ENCODE assay signal across 24 cellular contexts in the genomic region with DNA sequence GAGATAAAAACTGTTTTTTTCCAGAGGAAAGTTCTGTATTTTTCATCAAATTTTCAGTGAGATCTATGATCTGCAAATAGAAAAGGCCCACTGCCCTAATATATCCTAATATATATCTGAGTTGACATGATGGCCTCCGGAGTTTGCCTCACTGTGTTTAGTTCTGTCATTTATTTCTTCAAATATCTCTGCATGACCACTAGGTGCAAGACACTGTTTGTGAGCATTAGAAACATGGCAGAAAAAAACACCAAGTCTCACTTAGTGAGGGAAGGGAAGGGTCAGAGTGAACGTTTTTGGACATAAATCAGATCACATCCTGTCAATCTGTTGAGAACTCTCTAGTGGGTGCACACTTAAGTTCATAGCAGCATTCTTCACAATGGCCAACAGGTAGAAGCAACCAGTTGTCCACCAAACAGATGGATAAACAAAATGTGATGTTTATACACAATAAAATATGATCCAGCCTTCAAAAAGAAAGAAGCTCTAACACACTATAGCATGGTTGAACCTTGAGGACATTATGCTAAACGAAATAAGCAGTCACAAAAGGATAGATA. TPM values are rescaled to one million over a fixed set of nuclear protein-coding genes. Genes with fewer than 3 reads are reported as not detected.
DNase-seq lines count a peak whose midpoint lies in the region; ATAC-seq, FAIRE-seq and TF ChIP-seq lines count a peak whose summit lies in the region.
"Had no signal": no experiment of that assay in that cellular context is flagged by ENCODE, and none has a peak within 500 bp of the region (broad histone marks: within the 10 kb centered on the region; RNA-seq: fewer than 3 reads in every experiment).

No MANE protein-coding gene starts in this region.

- no peak for FAIRE-seq in A549 (lab: Jason Lieb, UNC)
- FAIRE-seq: urothelium cell line had no signal

- no peak overlapping the region for H3K4me3 ChIP-seq in A549
- H3K4me3 ChIP-seq in RWPE2 (ENCODE audit: severe bottlenecking): no peak overlapping the region
- H3K4me3 ChIP-seq in fibroblast of lung (replicated peaks in 1 of 4; ENCODE audit: control extremely low read depth in 1 of 4, insufficient read depth in 1 of 4, low read depth in 3 of 4, low read length in 4 of 4): no peak overlapping the region
- H3K4me3 ChIP-seq in effector memory CD4-positive, alpha-beta T cell (ENCODE audit: insufficient read depth, low read depth, low read length, poor library complexity, severe bottlenecking): no peak overlapping the region
- H3K4me3 ChIP-seq: left lung, neural progenitor cell, PC-9, spleen had no signal

- WGBS in A549 (ENCODE audit: missing lambda C conversion rate): 49% methylated on average over 3 of the region's 3 CpGs

- DNase-seq in A549 (ENCODE audit: low read depth in 1 of 2, low spot score in 1 of 2) (peak in 1 of 2 experiments; percentile 9), RWPE2 (ENCODE audit: low spot score) (no peak), fibroblast of lung (ENCODE audit: low read depth in 2 of 2) (no peak), natural killer cell (no peak), foreskin melanocyte (no peak)
- DNase-seq in effector memory CD4-positive, alpha-beta T cell: no peak
- DNase-seq in T-helper 2 cell treated with Interferon-gamma antibody and Interleukin-4, amounts not matched to agents 5 μg/mL and 100 μg/mL, for 36 hours (ENCODE audit: low spot score): no peak
- DNase-seq: ACHN; activated CD4-positive, alpha-beta T cell treated with anti-CD3 and anti-CD28 coated beads for 1 hour; activated CD8-positive, alpha-beta memory T cell treated with anti-CD3 and anti-CD28 coated beads for 24 hours; C1 segment of cervical spinal cord; DMS153; erythroblast; left lung; midbrain; NCI-H1436; NCI-H774; PC-9; spleen had no signal

- H3K27me3 Mint-ChIP-seq in natural killer cell (ENCODE audit: low read depth in 2 of 2): no peaks in the 10 kb centered on the region
- no peaks in the 10 kb centered on the region for H3K27me3 Mint-ChIP-seq in T-helper 2 cell treated with Interferon-gamma antibody and Interleukin-4, amounts not matched to agents 5 μg/mL and 100 μg/mL, for 36 hours (ENCODE audit: low read depth)
- H3K27me3 Mint-ChIP-seq: activated naive CD8-positive, alpha-beta T cell had no signal

- H4K20me1 ChIP-seq in fibroblast of lung (ENCODE audit: control insufficient read depth, extremely low read depth, insufficient read depth, low read length): no peaks in the 10 kb centered on the region

- H3K4me1 ChIP-seq in A549 (peaks cover 45% of the 10 kb centered on the region), RWPE2 (ENCODE audit: insufficient read depth, poor library complexity, severe bottlenecking) (peaks cover 43% of the 10 kb centered on the region), fibroblast of lung (ENCODE audit: control insufficient read depth, extremely low read depth, insufficient read depth, low read length) (peaks cover 12% of the 10 kb centered on the region)
- no peaks in the 10 kb centered on the region for H3K4me1 ChIP-seq in effector memory CD4-positive, alpha-beta T cell (ENCODE audit: control insufficient read depth, insufficient read depth, low read length, poor library complexity, severe bottlenecking)
- H3K4me1 ChIP-seq: neural progenitor cell had no signal

- H3K9ac ChIP-seq in fibroblast of lung (ENCODE audit: insufficient read depth, low read length): no peak overlapping the region
- H3K9ac ChIP-seq: neural progenitor cell had no signal

- no peak overlapping the region for H2AFZ ChIP-seq in fibroblast of lung (ENCODE audit: low read length)
- H2AFZ ChIP-seq: neural progenitor cell, PC-9 had no signal

- no peak overlapping the region for H3K4me3 Mint-ChIP-seq in natural killer cell
- H3K4me3 Mint-ChIP-seq in T-helper 2 cell treated with Interferon-gamma antibody and Interleukin-4, amounts not matched to agents 5 μg/mL and 100 μg/mL, for 36 hours: no peak overlapping the region
- H3K4me3 Mint-ChIP-seq: activated naive CD8-positive, alpha-beta T cell; activated T-helper 1 cell treated with anti-CD3 and anti-CD28 coated beads, Interleukin-12 subunit alpha, Interleukin-12 subunit beta, Interleukin-2, Interleukin-4 antibody, amounts not matched to agents 30 ng/mL and 10 ng/mL and 1 ng/mL, durations not matched to agents 14 hours and 24 hours and 36 hours; neural progenitor cell had no signal

- intact Hi-C loops in natural killer cell (cut with micrococcal nuclease): no loop called here

- TF ChIP-seq POLR2A in A549 (IDR thresholded peaks at IDR 0.05; ENCODE audit: low read length): no peak

- no peaks in the 10 kb centered on the region for H3K79me2 ChIP-seq in fibroblast of lung (ENCODE audit: control insufficient read depth, insufficient read depth, low read length)

- no peaks in the 10 kb centered on the region for H3K9me3 Mint-ChIP-seq in natural killer cell
- H3K9me3 Mint-ChIP-seq in T-helper 2 cell treated with Interferon-gamma antibody and Interleukin-4, amounts not matched to agents 5 μg/mL and 100 μg/mL, for 36 hours: no peaks in the 10 kb centered on the region
- H3K9me3 Mint-ChIP-seq: activated T-helper 1 cell treated with anti-CD3 and anti-CD28 coated beads, Interleukin-12 subunit alpha, Interleukin-12 subunit beta, Interleukin-2, Interleukin-4 antibody, amounts not matched to agents 30 ng/mL and 10 ng/mL and 1 ng/mL, durations not matched to agents 14 hours and 24 hours and 36 hours; neural progenitor cell had no signal

- TF ChIP-seq CTCF in A549 (IDR thresholded peaks at IDR 0.05): no peak
- TF ChIP-seq CTCF in GM12874 (IDR thresholded peaks at IDR 0.05; ENCODE audit: insufficient read depth, low read depth, low read length): 0 out of 2 replicates have a peak, but pooled peaks have one; percentile 14
- peak; percentile 6 for TF ChIP-seq CTCF in RWPE2 (IDR thresholded peaks at IDR 0.05; ENCODE audit: poor library complexity, severe bottlenecking)
- TF ChIP-seq CTCF in fibroblast of lung (conservative IDR thresholded peaks at IDR 0.05 in 1 of 2, IDR thresholded peaks at IDR 0.05 in 1 of 2; ENCODE audit: low read depth in 1 of 2, low read length in 2 of 2): peak; percentile 2 to 14
- TF ChIP-seq CTCF in natural killer cell (IDR thresholded peaks at IDR 0.05): no peak

- no peaks in the 10 kb centered on the region for H3K36me3 Mint-ChIP-seq in natural killer cell
- no peaks in the 10 kb centered on the region for H3K36me3 Mint-ChIP-seq in T-helper 2 cell treated with Interferon-gamma antibody and Interleukin-4, amounts not matched to agents 5 μg/mL and 100 μg/mL, for 36 hours (ENCODE audit: low read depth)
- H3K36me3 Mint-ChIP-seq: activated naive CD8-positive, alpha-beta T cell had no signal

- H3K27me3 ChIP-seq in RWPE2 (ENCODE audit: insufficient read depth, poor library complexity, severe bottlenecking): no peaks in the 10 kb centered on the region
- no peaks in the 10 kb centered on the region for H3K27me3 ChIP-seq in fibroblast of lung (ENCODE audit: control insufficient read depth, insufficient read depth, low read length)
- H3K27me3 ChIP-seq in effector memory CD4-positive, alpha-beta T cell (replicated peaks; ENCODE audit: control insufficient read depth, insufficient read depth, low read length, poor library complexity, severe bottlenecking): no peaks in the 10 kb centered on the region
- H3K27me3 ChIP-seq: left lung, neural progenitor cell, spleen had no signal

- CTCF ChIA-PET in A549 (lab: Yijun Ruan, JAX): no interaction called here

- H3K4me1 Mint-ChIP-seq in natural killer cell: no peaks in the 10 kb centered on the region
- peaks cover 42% of the 10 kb centered on the region for H3K4me1 Mint-ChIP-seq in T-helper 2 cell treated with Interferon-gamma antibody and Interleukin-4, amounts not matched to agents 5 μg/mL and 100 μg/mL, for 36 hours (ENCODE audit: low read depth)

- ATAC-seq in A549 (peak in 1 of 2 experiments; percentile 44; a peak in 1 of 6 replicates), RWPE2 (ENCODE audit: low read depth) (no peak), natural killer cell (no peak)
- ATAC-seq: left lung had no signal

- no peak for TF ChIP-seq EP300 in A549 (IDR thresholded peaks at IDR 0.05)

- peak overlapping the region; percentile 66 to 91; a peak in 4 of 6 replicates for H3K27ac ChIP-seq in A549
- H3K27ac ChIP-seq in RWPE2 (ENCODE audit: poor library complexity, severe bottlenecking): no peak overlapping the region
- H3K27ac ChIP-seq in fibroblast of lung (ENCODE audit: insufficient read depth, low read length): no peak overlapping the region
- H3K27ac ChIP-seq in effector memory CD4-positive, alpha-beta T cell (ENCODE audit: insufficient read depth, low read length, poor library complexity, severe bottlenecking): no peak overlapping the region
- H3K27ac ChIP-seq: left lung, neural progenitor cell, PC-9, spleen had no signal

- no peaks in the 10 kb centered on the region for H3K9me3 ChIP-seq in A549
- H3K9me3 ChIP-seq in RWPE2 (ENCODE audit: severe bottlenecking): no peaks in the 10 kb centered on the region
- H3K9me3 ChIP-seq in fibroblast of lung (ENCODE audit: control insufficient read depth, insufficient read depth, low read depth, low read length): no peaks in the 10 kb centered on the region
- H3K9me3 ChIP-seq in effector memory CD4-positive, alpha-beta T cell (ENCODE audit: control insufficient read depth, low read length): no peaks in the 10 kb centered on the region
- H3K9me3 ChIP-seq: left lung, spleen had no signal

- TF ChIP-seq RAD21 in A549 (conservative IDR thresholded peaks at IDR 0.05 in 1 of 2, IDR thresholded peaks at IDR 0.05 in 1 of 2): no peak

- POLR2A ChIA-PET in A549 (lab: Yijun Ruan, JAX): no interaction called here

- H3K27ac Mint-ChIP-seq in natural killer cell: no peak overlapping the region
- H3K27ac Mint-ChIP-seq in T-helper 2 cell treated with Interferon-gamma antibody and Interleukin-4, amounts not matched to agents 5 μg/mL and 100 μg/mL, for 36 hours: no peak overlapping the region
- H3K27ac Mint-ChIP-seq: activated naive CD8-positive, alpha-beta T cell; activated T-helper 1 cell treated with anti-CD3 and anti-CD28 coated beads, Interleukin-12 subunit alpha, Interleukin-12 subunit beta, Interleukin-2, Interleukin-4 antibody, amounts not matched to agents 30 ng/mL and 10 ng/mL and 1 ng/mL, durations not matched to agents 14 hours and 24 hours and 36 hours; neural progenitor cell had no signal

- H3K4me2 ChIP-seq in A549: no peak overlapping the region
- H3K4me2 ChIP-seq in fibroblast of lung (ENCODE audit: extremely low read depth, insufficient read depth, low read length): no peak overlapping the region
- H3K4me2 ChIP-seq: neural progenitor cell, PC-9 had no signal

- no peaks in the 10 kb centered on the region; the same call in 1 of the 2 replicates for H3K36me3 ChIP-seq in RWPE2 (ENCODE audit: low read depth)
- H3K36me3 ChIP-seq in fibroblast of lung (ENCODE audit: control insufficient read depth, insufficient read depth, low read length): no peaks in the 10 kb centered on the region
- H3K36me3 ChIP-seq in effector memory CD4-positive, alpha-beta T cell (ENCODE audit: control insufficient read depth, insufficient read depth, low read length): no peaks in the 10 kb centered on the region
- H3K36me3 ChIP-seq: left lung, neural progenitor cell, spleen had no signal

RNA-seq across cellular contexts. Expression of gene SPIRE1, which starts 53.4 kb away (rescaled TPM):
- 23.2 and 29.4 TPM in 2 replicates for polyA plus RNA-seq in A549 (2011; rRNA removed)
- 4.0 and 4.7 TPM in 2 replicates for polyA plus RNA-seq in A549 (2012; cell fraction: cytosol; rRNA removed)
- 4.7 and 8.4 TPM in 2 replicates for polyA plus RNA-seq in A549 (2012; cell fraction: nucleus; rRNA removed)
- polyA plus RNA-seq in A549 (2017; fragmentation: RNase III; extraction: RNeasy Plus Mini Kit Qiagen cat#74134 plus additional on column Dnase treatment): 8.3 to 9.1 TPM (median 8.9 TPM) in 3 replicates
- polyA minus RNA-seq in A549 (2011; rRNA and poly(A)+ RNA removed): 19.7 and 21.7 TPM in 2 replicates
- total RNA-seq in fibroblast of lung: 28.8 and 31.0 TPM in 2 replicates
- polyA plus RNA-seq in fibroblast of lung: 16.5 and 19.0 TPM in 2 replicates
- polyA plus RNA-seq in fibroblast of lung (2012): 13.0 and 13.7 TPM in 2 replicates
- 7.4 and 16.3 TPM in 2 replicates for polyA minus RNA-seq in fibroblast of lung (ENCODE audit: low replicate concordance)
- 1 to 10 TPM; 4.8 to 6.7 (median 5.4) TPM for total RNA-seq in natural killer cell

Comparison
In these comparisons a context has a peak if more than half of its experiments do, and no peak if none do; other contexts are left out.
1. H3K27ac ChIP-seq: peak in A549 (2 of 2); none in RWPE2 (single experiment), fibroblast of lung (single experiment) and effector memory CD4-positive, alpha-beta T cell (single experiment).
2. CTCF ChIP-seq: peak in GM12874 (single experiment), RWPE2 (single experiment) and fibroblast of lung (2 of 2); none in A549 (single experiment) and natural killer cell (single experiment).